Comparison of ENCODE assay signal across 23 cellular contexts in the genomic region with DNA sequence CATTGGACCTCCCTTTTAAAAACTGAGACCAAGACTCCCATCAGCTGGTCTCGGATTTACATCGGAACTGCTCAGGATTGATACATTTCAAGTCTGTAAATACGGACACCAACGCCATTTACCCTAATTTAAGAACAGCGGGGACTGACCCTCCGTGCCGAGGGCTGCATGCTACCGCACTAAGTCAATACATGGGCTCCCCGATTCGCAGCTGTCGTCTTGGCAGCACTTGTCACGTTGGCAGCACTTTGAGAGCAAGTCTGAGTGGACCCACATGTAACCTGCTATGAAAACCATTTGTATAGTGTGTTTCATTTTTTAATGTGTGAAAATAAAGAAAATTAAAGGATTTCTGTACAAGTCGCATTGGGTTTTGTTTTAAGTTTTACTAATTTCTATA.
"Had no signal": no experiment of that assay in that cellular context is flagged by ENCODE, and none has a peak within 500 bp of the region (broad histone marks: within the 10 kb centered on the region; RNA-seq: fewer than 3 reads in every experiment).

No MANE protein-coding gene starts in this region.

- H3K36me3 ChIP-seq: uterus had no signal

- H3K4me1 Mint-ChIP-seq: activated T-helper 17 cell treated with anti-CD3 and anti-CD28 coated beads, Interleukin-2, amount 50 U/mL, for 72 hours; mesothelial cell of epicardium; stimulated activated naive CD8-positive, alpha-beta T cell treated with anti-CD3 and anti-CD28 coated beads, Interleukin-15, amount 100 ng/mL, for 72 hours; T-cell had no signal

- H3K27ac ChIP-seq: ascending aorta, esophagus squamous epithelium, lower lobe of right lung, prostate gland, suprapubic skin, transverse colon, uterus had no signal

- ATAC-seq: activated T-helper 17 cell treated with anti-CD3 and anti-CD28 coated beads, Interleukin-2, amount 50 U/mL, for 72 hours; SK-N-SH treated with all-trans-retinoic acid at 6 μM for 48 hours; stimulated activated naive CD8-positive, alpha-beta T cell treated with anti-CD3 and anti-CD28 coated beads, Interleukin-15, amount 100 ng/mL, for 72 hours had no signal

- H3K9me3 ChIP-seq: ascending aorta, esophagus squamous epithelium, lower lobe of right lung, prostate gland, suprapubic skin, transverse colon, uterus had no signal

- H3K27ac Mint-ChIP-seq: activated T-helper 17 cell treated with anti-CD3 and anti-CD28 coated beads, Interleukin-2, amount 50 U/mL, for 72 hours; mesothelial cell of epicardium; T-cell had no signal

- H3K27me3 Mint-ChIP-seq: activated T-helper 17 cell treated with anti-CD3 and anti-CD28 coated beads, Interleukin-2, amount 50 U/mL, for 72 hours; central memory CD8-positive, alpha-beta T cell; stimulated activated naive CD8-positive, alpha-beta T cell treated with anti-CD3 and anti-CD28 coated beads, Interleukin-15, amount 100 ng/mL, for 72 hours; T-cell had no signal

- H3K4me3 ChIP-seq: ascending aorta, esophagus squamous epithelium, lower lobe of right lung, prostate gland, suprapubic skin, transverse colon, uterus had no signal

- H3K9me3 Mint-ChIP-seq: activated T-helper 17 cell treated with anti-CD3 and anti-CD28 coated beads, Interleukin-2, amount 50 U/mL, for 72 hours; central memory CD8-positive, alpha-beta T cell; stimulated activated naive CD8-positive, alpha-beta T cell treated with anti-CD3 and anti-CD28 coated beads, Interleukin-15, amount 100 ng/mL, for 72 hours; T-cell had no signal

- H3K27me3 ChIP-seq: ascending aorta, esophagus squamous epithelium, suprapubic skin, transverse colon, uterus had no signal

- H3K4me3 Mint-ChIP-seq: activated T-helper 17 cell treated with anti-CD3 and anti-CD28 coated beads, Interleukin-2, amount 50 U/mL, for 72 hours; central memory CD8-positive, alpha-beta T cell; mesothelial cell of epicardium; stimulated activated naive CD8-positive, alpha-beta T cell treated with anti-CD3 and anti-CD28 coated beads, Interleukin-15, amount 100 ng/mL, for 72 hours; T-cell had no signal

- DNase-seq: activated CD4-positive, alpha-beta T cell treated with anti-CD3 and anti-CD28 coated beads for 1 hour; activated CD4-positive, alpha-beta T cell treated with anti-CD3 and anti-CD28 coated beads, Interleukin-2, amount 50 U/mL, for 48 hours; activated naive CD4-positive, alpha-beta T cell treated with Interleukin-2 at 50 U/mL for 16 hours; activated T-cell treated with anti-CD3 and anti-CD28 coated beads for 4 hours; cortex of kidney; effector memory CD4-positive, alpha-beta T cell; esophagus squamous epithelium; left colon; lower lobe of right lung; small intestine; stimulated activated CD4-positive, alpha-beta T cell treated with anti-CD3 and anti-CD28 coated beads, Interleukin-15, amount 100 ng/mL, for 24 hours; stimulated activated CD4-positive, alpha-beta T cell treated with anti-CD3 and anti-CD28 coated beads, Interleukin-2, amount 100 ng/mL, for 48 hours; stimulated activated naive CD8-positive, alpha-beta T cell treated with anti-CD3 and anti-CD28 coated beads, Interleukin-15, amount 100 ng/mL, for 72 hours; T-cell; transverse colon; uterus had no signal

- H3K4me1 ChIP-seq: ascending aorta, esophagus squamous epithelium, lower lobe of right lung, prostate gland, suprapubic skin, transverse colon, uterus had no signal
